22 cellular contexts compared by ENCODE assay signal in the genomic region with DNA sequence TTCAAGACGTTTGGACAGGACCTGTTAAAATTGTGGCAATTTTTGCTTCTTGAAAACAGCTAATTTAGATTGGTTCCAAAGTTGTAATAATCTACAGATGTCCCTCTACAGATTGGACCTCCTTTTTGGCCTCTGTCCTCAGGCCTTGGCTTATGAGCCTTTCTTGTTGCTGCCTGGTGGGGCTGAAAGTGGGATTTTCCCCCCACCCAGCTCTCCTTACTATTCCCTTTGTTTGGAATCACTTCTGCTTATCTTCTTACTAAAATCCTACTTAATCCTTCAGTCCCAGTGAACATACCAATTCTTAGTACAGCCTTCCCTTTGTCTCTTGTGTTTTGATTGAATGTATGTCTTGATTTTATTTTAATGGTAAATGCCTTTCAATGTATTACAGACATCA.
"Had no signal": no experiment of that assay in that cellular context is flagged by ENCODE, and none has a peak within 500 bp of the region (broad histone marks: within the 10 kb centered on the region; RNA-seq: fewer than 3 reads in every experiment).

No MANE protein-coding gene starts in this region.

- H3K27ac Mint-ChIP-seq: dendritic cell treated with granulocyte-macrophage colony-stimulating factor and Interleukin-4, amounts not matched to agents 40 ng/mL and 50 ng/mL, for 4 days; stimulated activated memory B cell treated with anti-CD40 and anti-IgM and Interleukin-4, amounts not matched to agents 10 μg/mL and 1 μg/mL and 100 μg/mL, for 72 hours; stimulated activated naive CD8-positive, alpha-beta T cell treated with anti-CD3 and anti-CD28 coated beads, Interleukin-15, Interleukin-2, amounts not matched to agents 100 ng/mL and 50 ng/mL, for 24 hours had no signal

- H3K27me3 ChIP-seq: foreskin keratinocyte, heart left ventricle, ovary, right lobe of liver, tibial artery, upper lobe of left lung, uterus had no signal

- DNase-seq: erythroblast; foreskin keratinocyte; heart left ventricle; hippocampal formation; mammary epithelial cell; mucosa of descending colon; naive thymus-derived CD8-positive, alpha-beta T cell; nucleus accumbens; ovary; right lobe of liver; stimulated activated CD4-positive, alpha-beta T cell treated with anti-CD3 and anti-CD28 coated beads, Interleukin-4, amount 100 ng/mL, for 1 hour; stimulated activated CD8-positive, alpha-beta memory T cell treated with anti-CD3 and anti-CD28 coated beads, Interleukin-4, amount 100 ng/mL, for 48 hours; tibial artery; upper lobe of left lung; uterus had no signal

- H3K4me1 ChIP-seq: foreskin keratinocyte, right lobe of liver, upper lobe of left lung, uterus had no signal

- FAIRE-seq: colon, endothelial cell of umbilical vein, islet of Langerhans had no signal

- H3K27me3 Mint-ChIP-seq: dendritic cell treated with granulocyte-macrophage colony-stimulating factor and Interleukin-4, amounts not matched to agents 40 ng/mL and 50 ng/mL, for 4 days; naive thymus-derived CD8-positive, alpha-beta T cell; stimulated activated memory B cell treated with anti-CD40 and anti-IgM and Interleukin-4, amounts not matched to agents 10 μg/mL and 1 μg/mL and 100 μg/mL, for 72 hours; stimulated activated naive CD8-positive, alpha-beta T cell treated with anti-CD3 and anti-CD28 coated beads, Interleukin-15, Interleukin-2, amounts not matched to agents 100 ng/mL and 50 ng/mL, for 24 hours had no signal

- H3K9me3 ChIP-seq: mucosa of descending colon, ovary, right lobe of liver, tibial artery, upper lobe of left lung, uterus had no signal

- H3K27ac ChIP-seq: foreskin keratinocyte, heart left ventricle, ovary, right lobe of liver, tibial artery, upper lobe of left lung, uterus had no signal

- ATAC-seq: foreskin keratinocyte; heart left ventricle; mucosa of descending colon; naive thymus-derived CD8-positive, alpha-beta T cell; stimulated activated memory B cell treated with anti-CD40 and anti-IgM and Interleukin-4, amounts not matched to agents 10 μg/mL and 1 μg/mL and 100 μg/mL, for 72 hours had no signal

- H3K4me3 Mint-ChIP-seq: dendritic cell treated with granulocyte-macrophage colony-stimulating factor and Interleukin-4, amounts not matched to agents 40 ng/mL and 50 ng/mL, for 4 days; naive thymus-derived CD8-positive, alpha-beta T cell; neural crest cell; stimulated activated memory B cell treated with anti-CD40 and anti-IgM and Interleukin-4, amounts not matched to agents 10 μg/mL and 1 μg/mL and 100 μg/mL, for 72 hours; stimulated activated naive CD8-positive, alpha-beta T cell treated with anti-CD3 and anti-CD28 coated beads, Interleukin-15, Interleukin-2, amounts not matched to agents 100 ng/mL and 50 ng/mL, for 24 hours had no signal

- H3K36me3 ChIP-seq: ovary, uterus had no signal

- H3K4me3 ChIP-seq: heart left ventricle, mucosa of descending colon, ovary, right lobe of liver, tibial artery, upper lobe of left lung, uterus had no signal
